ENCODE assay signal across 16 cellular contexts in genomic region chr20:11387189-11387754, GRCh38.
DNase-seq lines count a peak whose midpoint lies in the region; ATAC-seq, FAIRE-seq and TF ChIP-seq lines count a peak whose summit lies in the region.
"Had no signal": no experiment of that assay in that cellular context is flagged by ENCODE, and none has a peak within 500 bp of the region (broad histone marks: within the 10 kb centered on the region; RNA-seq: fewer than 3 reads in every experiment).

No MANE protein-coding gene starts in this region.

- H3K27ac ChIP-seq in breast epithelium: no peak overlapping the region
- H3K27ac ChIP-seq in pancreas: no peak overlapping the region
- H3K27ac ChIP-seq: transverse colon had no signal

- H3K4me1 Mint-ChIP-seq in MCF 10A (ENCODE audit: insufficient read depth, unreplicated experiment) (peaks cover 19% of the 10 kb centered on the region), T-cell (no peaks in the 10 kb centered on the region)
- H3K4me1 Mint-ChIP-seq: activated naive CD4-positive, alpha-beta T cell treated with anti-CD3 and anti-CD28 coated beads, Interleukin-2, amount 10 ng/mL, durations not matched to agents 7 days and 5 days; naive B cell had no signal

- CTCF ChIA-PET in MCF 10A (lab: Yijun Ruan, JAX): interaction anchor here (0.6 to 1.9 kb wide), 6 partner anchors 41 to 1771 kb away, joined by 3 to 7 read pairs (median 3); no protein-coding TSS in a partner anchor
- CTCF ChIA-PET in T-cell (lab: Charles Lee): interaction anchor here in 1 of 2 donors (0.6 kb wide), 1 partner anchor 30 kb away, joined by 3 read pairs; no protein-coding TSS in a partner anchor

- peak overlapping the region; percentile 20 for H3K27ac Mint-ChIP-seq in MCF 10A (ENCODE audit: low read depth, unreplicated experiment)
- no peak overlapping the region for H3K27ac Mint-ChIP-seq in T-cell
- H3K27ac Mint-ChIP-seq: activated naive CD4-positive, alpha-beta T cell treated with anti-CD3 and anti-CD28 coated beads, Interleukin-2, amount 10 ng/mL, durations not matched to agents 7 days and 5 days; naive B cell had no signal

- 64 to 70% methylated on average over 2 of the region's 2 CpGs for WGBS in pancreas, 2 donors

- TF ChIP-seq POLR2A in breast epithelium (IDR thresholded peaks at IDR 0.05): no peak

- BruUV-seq in MCF 10A (replicated peaks; lab: Mats Ljungman, UMichigan): no TSS peak

- H3K9me3 ChIP-seq in breast epithelium: no peaks in the 10 kb centered on the region
- H3K9me3 ChIP-seq in pancreas: no peaks in the 10 kb centered on the region
- H3K9me3 ChIP-seq: transverse colon had no signal

- peak; percentile 83 for ATAC-seq in SK-N-SH treated with all-trans-retinoic acid at 6 μM for 48 hours
- ATAC-seq in GM18867 (IDR thresholded peaks at IDR 0.05; ENCODE audit: unreplicated experiment): no peak
- no peak for ATAC-seq in T-cell (replicated peaks in 1 of 4)
- ATAC-seq in pancreas: no peak

- POLR2A ChIA-PET in MCF 10A (lab: Yijun Ruan, JAX) (interaction anchor here (0.7 to 2.0 kb wide), 4 partner anchors 11 to 94 kb away, joined by 3 to 11 read pairs (median 5); no protein-coding TSS in a partner anchor), T-cell (lab: Charles Lee) (no interaction called here)

- no peaks in the 10 kb centered on the region for H3K36me3 Mint-ChIP-seq in MCF 10A (ENCODE audit: insufficient read depth, unreplicated experiment)
- no peaks in the 10 kb centered on the region for H3K36me3 Mint-ChIP-seq in T-cell
- H3K36me3 Mint-ChIP-seq: activated naive CD4-positive, alpha-beta T cell treated with anti-CD3 and anti-CD28 coated beads, Interleukin-2, amount 10 ng/mL, durations not matched to agents 7 days and 5 days; naive B cell had no signal

- H3K27me3 ChIP-seq in breast epithelium (no peaks in the 10 kb centered on the region), pancreas (no peaks in the 10 kb centered on the region)
- H3K27me3 ChIP-seq: transverse colon had no signal

- H3K9me3 Mint-ChIP-seq in MCF 10A (ENCODE audit: unreplicated experiment): no peaks in the 10 kb centered on the region
- peaks cover 8 to 16% (median 10%) of the 10 kb centered on the region in 3 donors for H3K9me3 Mint-ChIP-seq in T-cell

- intact Hi-C loops in MCF 10A (cut with micrococcal nuclease): loop anchor here (5.0 kb wide), 1 partner anchor 70 kb away; no protein-coding TSS in a partner anchor
- intact Hi-C loops in breast epithelium (cut with DNase I; ENCODE audit: low total_unique reads): no loop called here
- intact Hi-C loops in pancreas (cut with DNase I): no loop called here

- FAIRE-seq in pancreas (lab: Jason Lieb, UNC): no peak
- FAIRE-seq: colon, G401.6, kidney had no signal

- H3K36me3 ChIP-seq in breast epithelium: no peaks in the 10 kb centered on the region
- no peaks in the 10 kb centered on the region for H3K36me3 ChIP-seq in pancreas
- H3K36me3 ChIP-seq: transverse colon had no signal

- H3K4me3 Mint-ChIP-seq in MCF 10A (ENCODE audit: unreplicated experiment) (no peak overlapping the region), T-cell (no peak overlapping the region)
- H3K4me3 Mint-ChIP-seq: activated naive CD4-positive, alpha-beta T cell treated with anti-CD3 and anti-CD28 coated beads, Interleukin-2, amount 10 ng/mL, durations not matched to agents 7 days and 5 days; naive B cell had no signal

- H3K27me3 Mint-ChIP-seq in MCF 10A (ENCODE audit: insufficient read depth, unreplicated experiment): no peaks in the 10 kb centered on the region
- H3K27me3 Mint-ChIP-seq in T-cell: no peaks in the 10 kb centered on the region
- H3K27me3 Mint-ChIP-seq: activated naive CD4-positive, alpha-beta T cell treated with anti-CD3 and anti-CD28 coated beads, Interleukin-2, amount 10 ng/mL, durations not matched to agents 7 days and 5 days; naive B cell had no signal

- TF ChIP-seq CTCF in MCF 10A (IDR thresholded peaks at IDR 0.05; ENCODE audit: unreplicated experiment): no peak
- no peak for TF ChIP-seq CTCF in breast epithelium (IDR thresholded peaks at IDR 0.05)
- TF ChIP-seq CTCF in foreskin fibroblast (IDR thresholded peaks at IDR 0.05; ENCODE audit: low read depth, low read length): no peak
- no peak for TF ChIP-seq CTCF in pancreas (IDR thresholded peaks at IDR 0.05)

- peak; percentile 84 for DNase-seq in MCF 10A (ENCODE audit: unreplicated experiment)
- no peak for DNase-seq in breast epithelium (ENCODE audit: low spot score in 2 of 2)
- DNase-seq in foreskin fibroblast: peak; percentile 64 to 74
- DNase-seq in NOMO-1 (lab: John Stamatoyannopoulos, UW; ENCODE audit: unreplicated experiment in 2 of 2): no peak
- DNase-seq in T-cell: no peak
- no peak for DNase-seq in pancreas
- DNase-seq: 8988T; activated naive CD4-positive, alpha-beta T cell treated with anti-CD3 and anti-CD28 coated beads, Interleukin-2, amount 10 ng/mL, durations not matched to agents 7 days and 5 days; foreskin melanocyte; kidney; naive B cell; transverse colon had no signal

- H3K4me1 ChIP-seq in breast epithelium: no peaks in the 10 kb centered on the region
- no peaks in the 10 kb centered on the region for H3K4me1 ChIP-seq in pancreas
- H3K4me1 ChIP-seq: transverse colon had no signal

- H3K4me3 ChIP-seq in breast epithelium (no peak overlapping the region), foreskin fibroblast (ENCODE audit: low read depth in 1 of 2, low read length in 2 of 2) (no peak overlapping the region), pancreas (no peak overlapping the region)
- H3K4me3 ChIP-seq: transverse colon had no signal

TF ChIP-seq in SK-N-SH treated with all-trans-retinoic acid at 6 μM for 48 hours, 23 proteins besides CTCF, POLR2A, EP300 and RAD21:
- TF ChIP-seq ZFP3 (CRISPR knock-in tag; IDR thresholded peaks at IDR 0.05) (no peak), ZNF565 (CRISPR knock-in tag; conservative IDR thresholded peaks at IDR 0.05; ENCODE audit: low read depth) (no peak), TOX (CRISPR knock-in tag; IDR thresholded peaks at IDR 0.05; ENCODE audit: borderline replicate concordance) (peak; percentile 67; the same call in 1 of the 2 replicates)

Comparison
In these comparisons a context has a peak if more than half of its experiments do, and no peak if none do; other contexts are left out.
1. DNase-seq: peak in MCF 10A (single experiment) and foreskin fibroblast (2 of 2); none in breast epithelium (0 of 2), NOMO-1 (0 of 2), T-cell (0 of 34) and pancreas (0 of 6).